In the genomic region with DNA sequence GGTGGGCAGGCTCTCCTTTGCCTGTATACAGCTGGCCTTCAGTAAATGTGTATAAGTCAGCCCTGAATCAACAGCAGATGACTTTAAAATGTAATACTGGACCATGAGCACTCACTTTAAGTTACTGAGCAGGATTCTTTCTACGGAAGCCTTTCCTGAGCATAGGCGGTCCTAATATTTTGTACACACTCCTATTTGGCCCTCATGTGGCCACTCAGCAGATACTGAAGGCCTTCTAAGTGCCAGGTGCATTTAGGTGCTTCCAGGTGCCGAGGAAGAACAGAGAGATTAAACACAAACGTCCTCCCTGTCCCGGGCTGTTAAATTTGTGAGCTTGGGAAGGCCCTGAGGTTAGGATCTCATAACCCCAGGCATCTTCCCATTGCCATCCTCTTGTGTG, we compare ENCODE assay signal across 28 cellular contexts. TPM values are rescaled to one million over a fixed set of nuclear protein-coding genes. Genes with fewer than 3 reads are reported as not detected.
A peak's percentile ranks its signal among the peaks of the same experiment; 100 is the strongest.
DNase-seq lines count a peak whose midpoint lies in the region; ATAC-seq and TF ChIP-seq lines count a peak whose summit lies in the region.
"Had no signal": no experiment of that assay in that cellular context is flagged by ENCODE, and none has a peak within 500 bp of the region (broad histone marks: within the 10 kb centered on the region; RNA-seq: fewer than 3 reads in every experiment).

No MANE protein-coding gene starts in this region.

- no peaks in the 10 kb centered on the region for H3K27me3 ChIP-seq in CD8-positive, alpha-beta T cell (ENCODE audit: insufficient read depth, low read length)
- no peaks in the 10 kb centered on the region for H3K27me3 ChIP-seq in mesenchymal stem cell (ENCODE audit: control insufficient read depth in 1 of 2, insufficient read depth in 1 of 2, low read length in 2 of 2)
- H3K27me3 ChIP-seq: ascending aorta, esophagus squamous epithelium, gastrocnemius medialis, neural progenitor cell, sigmoid colon, tibial nerve had no signal

- no peak overlapping the region for H2BK15ac ChIP-seq in mesenchymal stem cell (ENCODE audit: low read depth, poor library complexity, severe bottlenecking)

- DNase-seq in activated CD4-positive, alpha-beta memory T cell treated with anti-CD3 and anti-CD28 coated beads for 36 hours, result no peak
- no peak for DNase-seq in activated CD4-positive, alpha-beta memory T cell treated with anti-CD3 and anti-CD28 coated beads, Interleukin-2, amount 10 ng/mL, durations not matched to agents 7 days and 5 days
- DNase-seq in CD8-positive, alpha-beta T cell, result no peak
- DNase-seq in T-cell (no peak), mesenchymal stem cell (no peak), GM10266 (ENCODE audit: extremely low spot score) (no peak), NCI-H1105 (lab: John Stamatoyannopoulos, UW) (no peak)
- DNase-seq: 8988T; activated CD4-positive, alpha-beta T cell treated with anti-CD3 and anti-CD28 coated beads, Interleukin-2, amount 50 U/mL, for 1 hour; activated effector memory CD4-positive, alpha-beta T cell treated with anti-CD3 and anti-CD28 coated beads, Interleukin-2, amount 50 U/mL, for 16 hours; Calu3; endodermal cell; esophagus squamous epithelium; gastrocnemius medialis; hippocampal formation; KG1; left ventricle myocardium superior; NCI-H1694 treated with DMSO at 0.1 percent for 48 hours; NCI-H2171 treated with DMSO at 0.1 percent for 48 hours; NCI-H748 treated with DMSO at 0.1 percent for 48 hours; posterior cingulate gyrus; RPMI8226; sigmoid colon; T-helper 2 cell had no signal

- no peak overlapping the region for H3K23ac ChIP-seq in mesenchymal stem cell (ENCODE audit: low read length in 2 of 2)

- no peak overlapping the region for H2BK12ac ChIP-seq in mesenchymal stem cell (ENCODE audit: low read length in 2 of 2)

- peaks cover 35% of the 10 kb centered on the region for H3K79me1 ChIP-seq in mesenchymal stem cell (replicated peaks; ENCODE audit: low read length, poor library complexity, severe bottlenecking)

- CTCF ChIA-PET in activated CD4-positive, alpha-beta memory T cell treated with anti-CD3 and anti-CD28 coated beads for 36 hours (lab: Charles Lee), result no interaction called here
- CTCF ChIA-PET in activated CD4-positive, alpha-beta memory T cell treated with anti-CD3 and anti-CD28 coated beads, Interleukin-2, amount 10 ng/mL, durations not matched to agents 7 days and 5 days (lab: Charles Lee), result interaction anchor here (0.7 to 2.7 kb wide), 3 partner anchors 26 to 648 kb away, joined by 3 to 7 read pairs (median 6); no protein-coding TSS in a partner anchor
- CTCF ChIA-PET in CD8-positive, alpha-beta T cell (lab: Charles Lee), result interaction anchor here (1.1 to 2.3 kb wide), 2 partner anchors 9 to 26 kb away, joined by 3 to 6 read pairs; no protein-coding TSS in a partner anchor
- CTCF ChIA-PET in T-cell (lab: Charles Lee), result interaction anchor here (0.5 to 1.4 kb wide), 8 partner anchors 8 to 469 kb away, joined by 3 to 15 read pairs (median 5); no protein-coding TSS in a partner anchor

- intact Hi-C loops in activated CD4-positive, alpha-beta memory T cell treated with anti-CD3 and anti-CD28 coated beads for 36 hours (cut with micrococcal nuclease), result no loop called here
- intact Hi-C loops in CD8-positive, alpha-beta T cell (cut with DNase I, micrococcal nuclease), result loop anchor here in 1 of 2 experiments (10.0 kb wide), 2 partner anchors 372 to 422 kb away; partner anchors contain the start of gene NCK2

- no peak overlapping the region for H2BK120ac ChIP-seq in mesenchymal stem cell (ENCODE audit: low read depth, low read length)

- H3K4me2 ChIP-seq in mesenchymal stem cell (ENCODE audit: low read length, poor library complexity, severe bottlenecking), result no peak overlapping the region

- no peaks in the 10 kb centered on the region for H3K36me3 ChIP-seq in CD8-positive, alpha-beta T cell (ENCODE audit: insufficient read depth, low read length)
- H3K36me3 ChIP-seq in mesenchymal stem cell (ENCODE audit: control insufficient read depth in 1 of 2, insufficient read depth in 2 of 2, low read depth in 1 of 2, low read length in 2 of 2), result peaks cover 0 to 3% of the 10 kb centered on the region in 2 experiments
- H3K36me3 ChIP-seq: esophagus squamous epithelium, gastrocnemius medialis, neural progenitor cell, sigmoid colon had no signal

- H4K91ac ChIP-seq in mesenchymal stem cell (ENCODE audit: low read length), result no peak overlapping the region

- no peak overlapping the region for H2AFZ ChIP-seq in mesenchymal stem cell (ENCODE audit: low read depth, low read length)
- H2AFZ ChIP-seq: neural progenitor cell had no signal

- no peak overlapping the region for H3K4me3 ChIP-seq in CD8-positive, alpha-beta T cell (ENCODE audit: low read depth, low read length)
- no peak overlapping the region for H3K4me3 ChIP-seq in mesenchymal stem cell (ENCODE audit: insufficient read depth in 1 of 2, low read depth in 1 of 2, low read length in 2 of 2)
- H3K4me3 ChIP-seq: ascending aorta, esophagus squamous epithelium, gastrocnemius medialis, neural progenitor cell, sigmoid colon, tibial nerve had no signal

- no peaks in the 10 kb centered on the region for H3K27me3 Mint-ChIP-seq in activated CD4-positive, alpha-beta memory T cell treated with anti-CD3 and anti-CD28 coated beads for 36 hours
- H3K27me3 Mint-ChIP-seq in activated CD4-positive, alpha-beta memory T cell treated with anti-CD3 and anti-CD28 coated beads, Interleukin-2, amount 10 ng/mL, durations not matched to agents 7 days and 5 days, result no peaks in the 10 kb centered on the region
- H3K27me3 Mint-ChIP-seq in CD8-positive, alpha-beta T cell (ENCODE audit: low read depth), result no peaks in the 10 kb centered on the region
- H3K27me3 Mint-ChIP-seq in T-cell, result no peaks in the 10 kb centered on the region

- H2AK5ac ChIP-seq in mesenchymal stem cell (ENCODE audit: low read length, severe bottlenecking), result peak overlapping the region; percentile 74

- H3K9me3 Mint-ChIP-seq in activated CD4-positive, alpha-beta memory T cell treated with anti-CD3 and anti-CD28 coated beads for 36 hours, result no peaks in the 10 kb centered on the region
- no peaks in the 10 kb centered on the region for H3K9me3 Mint-ChIP-seq in activated CD4-positive, alpha-beta memory T cell treated with anti-CD3 and anti-CD28 coated beads, Interleukin-2, amount 10 ng/mL, durations not matched to agents 7 days and 5 days
- H3K9me3 Mint-ChIP-seq in CD8-positive, alpha-beta T cell, result no peaks in the 10 kb centered on the region
- H3K9me3 Mint-ChIP-seq in T-cell, result no peaks in the 10 kb centered on the region
- H3K9me3 Mint-ChIP-seq: endodermal cell, neural progenitor cell had no signal

- peak overlapping the region in 1 of 2 experiments; percentile 27 for H3K4ac ChIP-seq in mesenchymal stem cell (ENCODE audit: low read depth in 1 of 2, low read length in 2 of 2)

- no peak for TF ChIP-seq CTCF in CD8-positive, alpha-beta T cell (IDR thresholded peaks at IDR 0.05)
- TF ChIP-seq CTCF in GM10266 (IDR thresholded peaks at IDR 0.05; ENCODE audit: control insufficient read depth, insufficient read depth, low read depth, missing control alignments), result no peak

- peaks cover 60% of the 10 kb centered on the region for H3K4me1 Mint-ChIP-seq in activated CD4-positive, alpha-beta memory T cell treated with anti-CD3 and anti-CD28 coated beads for 36 hours (ENCODE audit: low read depth)
- H3K4me1 Mint-ChIP-seq in activated CD4-positive, alpha-beta memory T cell treated with anti-CD3 and anti-CD28 coated beads, Interleukin-2, amount 10 ng/mL, durations not matched to agents 7 days and 5 days, result peaks cover 36% of the 10 kb centered on the region
- peaks cover 89% of the 10 kb centered on the region for H3K4me1 Mint-ChIP-seq in CD8-positive, alpha-beta T cell (ENCODE audit: low read depth)
- peaks cover 83 to 93% (median 90%) of the 10 kb centered on the region in 3 donors for H3K4me1 Mint-ChIP-seq in T-cell

- no peak overlapping the region for H3K18ac ChIP-seq in mesenchymal stem cell (ENCODE audit: low read depth in 1 of 2, low read length in 2 of 2)

- H3K9me3 ChIP-seq in CD8-positive, alpha-beta T cell (ENCODE audit: low read length), result no peaks in the 10 kb centered on the region
- H3K9me3 ChIP-seq in mesenchymal stem cell (ENCODE audit: control insufficient read depth, low read length), result no peaks in the 10 kb centered on the region
- H3K9me3 ChIP-seq: ascending aorta, esophagus squamous epithelium, gastrocnemius medialis, sigmoid colon, tibial nerve had no signal

- H3K4me1 ChIP-seq in CD8-positive, alpha-beta T cell (ENCODE audit: insufficient read depth, low read length), result peaks cover 79% of the 10 kb centered on the region
- peaks cover 6% of the 10 kb centered on the region for H3K4me1 ChIP-seq in mesenchymal stem cell (ENCODE audit: control insufficient read depth, insufficient read depth, low read depth, low read length)
- H3K4me1 ChIP-seq: ascending aorta, sigmoid colon had no signal

- WGBS in mesenchymal stem cell, result 83% methylated on average over 4 of the region's 5 CpGs

- no peak overlapping the region for H3K27ac ChIP-seq in CD8-positive, alpha-beta T cell (ENCODE audit: low read depth, low read length)
- H3K27ac ChIP-seq in mesenchymal stem cell (ENCODE audit: low read length, poor library complexity, severe bottlenecking), result no peak overlapping the region
- H3K27ac ChIP-seq: ascending aorta, esophagus squamous epithelium, gastrocnemius medialis, neural progenitor cell, sigmoid colon, tibial nerve had no signal

- POLR2A ChIA-PET in activated CD4-positive, alpha-beta memory T cell treated with anti-CD3 and anti-CD28 coated beads for 36 hours (lab: Charles Lee), result interaction anchor here (0.9 to 1.1 kb wide), 2 partner anchors 13 to 26 kb away, joined by 3 to 4 read pairs; no protein-coding TSS in a partner anchor
- POLR2A ChIA-PET in activated CD4-positive, alpha-beta memory T cell treated with anti-CD3 and anti-CD28 coated beads, Interleukin-2, amount 10 ng/mL, durations not matched to agents 7 days and 5 days (lab: Charles Lee), result interaction anchor here (1.3 to 2.7 kb wide), 2 partner anchors 22 to 26 kb away, joined by 3 to 9 read pairs; no protein-coding TSS in a partner anchor
- POLR2A ChIA-PET in CD8-positive, alpha-beta T cell (lab: Charles Lee), result interaction anchor here (1.5 kb wide), 1 partner anchor 9 kb away, joined by 5 read pairs; no protein-coding TSS in a partner anchor
- POLR2A ChIA-PET in T-cell (lab: Charles Lee), result no interaction called here

- no peak overlapping the region for H3K14ac ChIP-seq in mesenchymal stem cell (ENCODE audit: low read length in 2 of 2)

- H3K9ac ChIP-seq in mesenchymal stem cell (ENCODE audit: low read length), result no peak overlapping the region
- H3K9ac ChIP-seq: neural progenitor cell had no signal

- no peak overlapping the region for H4K8ac ChIP-seq in mesenchymal stem cell (ENCODE audit: low read length)

- peaks cover 11% of the 10 kb centered on the region for H3K36me3 Mint-ChIP-seq in activated CD4-positive, alpha-beta memory T cell treated with anti-CD3 and anti-CD28 coated beads for 36 hours
- H3K36me3 Mint-ChIP-seq in activated CD4-positive, alpha-beta memory T cell treated with anti-CD3 and anti-CD28 coated beads, Interleukin-2, amount 10 ng/mL, durations not matched to agents 7 days and 5 days (ENCODE audit: low read depth), result peaks cover 24% of the 10 kb centered on the region
- peaks cover 14% of the 10 kb centered on the region for H3K36me3 Mint-ChIP-seq in CD8-positive, alpha-beta T cell
- peaks cover 18% of the 10 kb centered on the region for H3K36me3 Mint-ChIP-seq in T-cell

- no peak overlapping the region for H3K4me3 Mint-ChIP-seq in activated CD4-positive, alpha-beta memory T cell treated with anti-CD3 and anti-CD28 coated beads for 36 hours
- H3K4me3 Mint-ChIP-seq in activated CD4-positive, alpha-beta memory T cell treated with anti-CD3 and anti-CD28 coated beads, Interleukin-2, amount 10 ng/mL, durations not matched to agents 7 days and 5 days, result no peak overlapping the region
- H3K4me3 Mint-ChIP-seq in CD8-positive, alpha-beta T cell, result no peak overlapping the region
- peak overlapping the region in 1 of 3 donors; percentile 0 for H3K4me3 Mint-ChIP-seq in T-cell
- H3K4me3 Mint-ChIP-seq: endodermal cell, neural progenitor cell had no signal

- H2BK5ac ChIP-seq in mesenchymal stem cell (ENCODE audit: low read depth, low read length, poor library complexity, severe bottlenecking), result no peak overlapping the region

- H3K27ac Mint-ChIP-seq in activated CD4-positive, alpha-beta memory T cell treated with anti-CD3 and anti-CD28 coated beads for 36 hours, result peak overlapping the region; percentile 9
- H3K27ac Mint-ChIP-seq in activated CD4-positive, alpha-beta memory T cell treated with anti-CD3 and anti-CD28 coated beads, Interleukin-2, amount 10 ng/mL, durations not matched to agents 7 days and 5 days, result no peak overlapping the region
- peak overlapping the region; percentile 86 for H3K27ac Mint-ChIP-seq in CD8-positive, alpha-beta T cell
- peak overlapping the region; percentile 90 to 99 for H3K27ac Mint-ChIP-seq in T-cell
- H3K27ac Mint-ChIP-seq: endodermal cell, neural progenitor cell had no signal

- ATAC-seq in CD8-positive, alpha-beta T cell, result no peak
- ATAC-seq in T-cell (replicated peaks in 1 of 4), result no peak
- ATAC-seq in activated CD4-positive, CD25-positive, alpha-beta regulatory T cell treated with anti-CD3 and anti-CD28 coated beads, Interleukin-2, amount 50 U/mL, for 24 hours, result no peak
- ATAC-seq: gastrocnemius medialis, left ventricle myocardium superior had no signal

RNA-seq across cellular contexts. Expression of gene UXS1, which starts 27.0 kb away (rescaled TPM):
- total RNA-seq in activated CD4-positive, alpha-beta memory T cell treated with anti-CD3 and anti-CD28 coated beads for 36 hours, result 10 to 100 TPM; 39.2 to 41.5 TPM
- 10 to 100 TPM; 74.4 to 74.6 TPM for total RNA-seq in activated CD4-positive, alpha-beta memory T cell treated with anti-CD3 and anti-CD28 coated beads, Interleukin-2, amount 10 ng/mL, durations not matched to agents 7 days and 5 days
- 10 to 100 TPM; 62.1 to 70.8 TPM for total RNA-seq in CD8-positive, alpha-beta T cell
- total RNA-seq in T-cell, result 100 to 1,000 TPM in 4 of 5 donors, 10 to 100 TPM in 1; 90.8 to 167 (median 145) TPM
- polyA plus RNA-seq in mesenchymal stem cell (2013, experiment 1 of 2), result 57.9 TPM
- 58.4 TPM for polyA plus RNA-seq in mesenchymal stem cell (2013, experiment 2 of 2)

Comparison
In these comparisons a context has a peak if more than half of its experiments do, and no peak if none do; other contexts are left out.
1. POLR2A ChIA-PET loops: an anchor here in activated CD4-positive, alpha-beta memory T cell treated with anti-CD3 and anti-CD28 coated beads for 36 hours (0.9 to 1.1 kb wide), activated CD4-positive, alpha-beta memory T cell treated with anti-CD3 and anti-CD28 coated beads, Interleukin-2, amount 10 ng/mL, durations not matched to agents 7 days and 5 days (1.3 to 2.7 kb wide) and CD8-positive, alpha-beta T cell (1.5 kb wide); none called in T-cell.